32 cellular contexts compared by ENCODE assay signal in genomic region chr3:10978956-10979355, GRCh38. TPM values are rescaled to one million over a fixed set of nuclear protein-coding genes. Genes with fewer than 3 reads are reported as not detected.
"Had no signal": no experiment of that assay in that cellular context is flagged by ENCODE, and none has a peak within 500 bp of the region (broad histone marks: within the 10 kb centered on the region; RNA-seq: fewer than 3 reads in every experiment).

No MANE protein-coding gene starts in this region.

- H3K27ac Mint-ChIP-seq: naive B cell; naive thymus-derived CD8-positive, alpha-beta T cell; natural killer cell treated with Interleukin-12 subunit alpha and Interleukin-12 subunit beta and Interleukin-15 and Interleukin-18, amount 100 ng/mL, for 72 hours; nephron progenitor cell; progenitor cell of endocrine pancreas; stimulated activated memory B cell treated with anti-CD40 and anti-IgM and Interleukin-4, amounts not matched to agents 10 μg/mL and 1 μg/mL and 100 μg/mL, for 72 hours; type B pancreatic cell had no signal

- H3K36me3 ChIP-seq: pancreas, spleen, suprapubic skin, tibial artery, transverse colon, upper lobe of right lung, uterus had no signal

- H3K4me1 ChIP-seq: pancreas, testis, uterus had no signal

- H3K4me3 ChIP-seq: pancreas, psoas muscle, skin epidermis, smooth muscle cell, spleen, suprapubic skin, testis, tibial artery, transverse colon, upper lobe of right lung, uterus had no signal

- H3K9me3 Mint-ChIP-seq: natural killer cell treated with Interleukin-12 subunit alpha and Interleukin-12 subunit beta and Interleukin-15 and Interleukin-18, amount 100 ng/mL, for 72 hours; nephron progenitor cell; neural crest cell; stimulated activated naive CD8-positive, alpha-beta T cell treated with anti-CD3 and anti-CD28 coated beads, Interleukin-15, amount 100 ng/mL, for 72 hours; type B pancreatic cell had no signal

- H3K36me3 Mint-ChIP-seq: naive thymus-derived CD8-positive, alpha-beta T cell; natural killer cell treated with Interleukin-12 subunit alpha and Interleukin-12 subunit beta and Interleukin-15 and Interleukin-18, amount 100 ng/mL, for 72 hours; stimulated activated memory B cell treated with anti-CD40 and anti-IgM and Interleukin-4, amounts not matched to agents 10 μg/mL and 1 μg/mL and 100 μg/mL, for 72 hours; type B pancreatic cell had no signal

- H3K4me3 Mint-ChIP-seq: naive B cell; naive thymus-derived CD8-positive, alpha-beta T cell; natural killer cell treated with Interleukin-12 subunit alpha and Interleukin-12 subunit beta and Interleukin-15 and Interleukin-18, amount 100 ng/mL, for 72 hours; nephron progenitor cell; neural crest cell; stimulated activated memory B cell treated with anti-CD40 and anti-IgM and Interleukin-4, amounts not matched to agents 10 μg/mL and 1 μg/mL and 100 μg/mL, for 72 hours; stimulated activated naive CD8-positive, alpha-beta T cell treated with anti-CD3 and anti-CD28 coated beads, Interleukin-15, amount 100 ng/mL, for 72 hours; type B pancreatic cell had no signal

- H3K27ac ChIP-seq: pancreas, psoas muscle, skin epidermis, spleen, suprapubic skin, testis, tibial artery, transverse colon, upper lobe of right lung, uterus had no signal

- ATAC-seq: naive thymus-derived CD8-positive, alpha-beta T cell; natural killer cell treated with Interleukin-12 subunit alpha and Interleukin-12 subunit beta and Interleukin-15 and Interleukin-18, amount 100 ng/mL, for 72 hours; pancreas; psoas muscle; right cardiac atrium; sciatic nerve; stimulated activated memory B cell treated with anti-CD40 and anti-IgM and Interleukin-4, amounts not matched to agents 10 μg/mL and 1 μg/mL and 100 μg/mL, for 72 hours; stimulated activated naive CD8-positive, alpha-beta T cell treated with anti-CD3 and anti-CD28 coated beads, Interleukin-15, amount 100 ng/mL, for 72 hours; stimulated activated naive CD8-positive, alpha-beta T cell treated with anti-CD3 and anti-CD28 coated beads, Interleukin-15, Interleukin-2, amounts not matched to agents 100 U/mL and 50 U/mL, for 24 hours; upper lobe of right lung had no signal

- H3K27me3 ChIP-seq: pancreas, testis, upper lobe of right lung, uterus had no signal

- H3K9me3 ChIP-seq: pancreas, psoas muscle, spleen, suprapubic skin, testis, tibial artery, transverse colon, upper lobe of right lung, uterus had no signal

- DNase-seq: naive B cell; naive thymus-derived CD8-positive, alpha-beta T cell; nephron progenitor cell; occipital lobe; pancreas; psoas muscle; right cardiac atrium; stimulated activated CD4-positive, alpha-beta T cell treated with anti-CD3 and anti-CD28 coated beads, Interleukin-12 subunit alpha, Interleukin-12 subunit beta, amount 100 ng/mL, for 4 hours; stimulated activated CD4-positive, alpha-beta T cell treated with anti-CD3 and anti-CD28 coated beads, Interleukin-1b, Interleukin-23, amount 100 ng/mL, for 48 hours; stimulated activated CD4-positive, alpha-beta T cell treated with anti-CD3 and anti-CD28 coated beads, Interleukin-4, amount 100 ng/mL, for 1 hour; stimulated activated CD4-positive, alpha-beta T cell treated with anti-CD3 and anti-CD28 coated beads, Interleukin-4, amount 100 ng/mL, for 4 hours; stimulated activated CD8-positive, alpha-beta memory T cell treated with anti-CD3 and anti-CD28 coated beads, Interleukin-4, amount 100 ng/mL, for 48 hours; stimulated activated naive CD4-positive, alpha-beta T cell; stimulated activated naive CD8-positive, alpha-beta T cell treated with anti-CD3 and anti-CD28 coated beads, Interleukin-15, amount 100 ng/mL, for 72 hours; stimulated activated naive CD8-positive, alpha-beta T cell treated with anti-CD3 and anti-CD28 coated beads, Interleukin-15, Interleukin-2, amounts not matched to agents 100 U/mL and 50 U/mL, for 24 hours; substantia nigra; testis; tibial artery; transverse colon; upper lobe of right lung; uterus had no signal

RNA-seq across cellular contexts. Expression of gene SLC6A1, which starts 13.6 kb away (rescaled TPM):
- total RNA-seq: naive thymus-derived CD8-positive, alpha-beta T cell; natural killer cell treated with Interleukin-12 subunit alpha and Interleukin-12 subunit beta and Interleukin-15 and Interleukin-18, amount 100 ng/mL, for 72 hours; progenitor cell of endocrine pancreas; renal cortical epithelial cell had no signal
